ENCODE assay signal across 8 cellular contexts in genomic region chr13:97976551-97977375, GRCh38. TPM values are rescaled to one million over a fixed set of nuclear protein-coding genes. Genes with fewer than 3 reads are reported as not detected.
A peak's percentile ranks its signal among the peaks of the same experiment; 100 is the strongest.
DNase-seq lines count a peak whose midpoint lies in the region; ATAC-seq and TF ChIP-seq lines count a peak whose summit lies in the region.

No MANE protein-coding gene starts in this region.

- H3K79me2 ChIP-seq in GM23338 (replicated peaks; ENCODE audit: insufficient read depth) (peaks cover 49% of the 10 kb centered on the region), Karpas-422 (ENCODE audit: low read length) (peaks cover 50% of the 10 kb centered on the region)

- peak; percentile 65 for DNase-seq in SKM-1 (lab: John Stamatoyannopoulos, UW; ENCODE audit: unreplicated experiment)
- DNase-seq in SKM-1 treated with dmso at 0.1 percent for 144 hours (lab: John Stamatoyannopoulos, UW; ENCODE audit: unreplicated experiment): no peak
- peak; percentile 34 for DNase-seq in GM23338 (ENCODE audit: low spot score)
- peak; percentile 63 for DNase-seq in Karpas-422
- peak; percentile 38 for DNase-seq in activated T-cell treated with anti-CD3 and anti-CD28 coated beads for 48 hours (ENCODE audit: low read depth)
- DNase-seq in foreskin melanocyte: peak; percentile 9
- DNase-seq in neuronal stem cell (ENCODE audit: low spot score): peak; percentile 21
- no peak for DNase-seq in inferior parietal cortex (ENCODE audit: extremely low spot score)

- H3K27ac ChIP-seq in GM23338 (ENCODE audit: low read depth): peak overlapping the region; percentile 63
- peak overlapping the region; percentile 64 for H3K27ac ChIP-seq in Karpas-422 (ENCODE audit: low read length)
- H3K27ac ChIP-seq in neuronal stem cell (replicated peaks; ENCODE audit: low read length): peak overlapping the region; percentile 94

- H2BK15ac ChIP-seq in neuronal stem cell (ENCODE audit: low read length): peak overlapping the region; percentile 27

- H3K9me3 ChIP-seq in Karpas-422 (ENCODE audit: low read length) (no peaks in the 10 kb centered on the region), neuronal stem cell (replicated peaks in 1 of 2; ENCODE audit: control insufficient read depth in 2 of 2, insufficient read depth in 1 of 2, low read depth in 1 of 2, low read length in 2 of 2) (no peaks in the 10 kb centered on the region)

- H2AFZ ChIP-seq in GM23338 (no peak overlapping the region), Karpas-422 (ENCODE audit: low read length) (no peak overlapping the region), neuronal stem cell (ENCODE audit: low read length) (peak overlapping the region; percentile 94)

- no peak overlapping the region for H3K4ac ChIP-seq in neuronal stem cell (ENCODE audit: low read length)

- H3K4me2 ChIP-seq in GM23338 (peak overlapping the region; percentile 97), Karpas-422 (ENCODE audit: low read depth, low read length, poor library complexity, severe bottlenecking) (peak overlapping the region; percentile 83), neuronal stem cell (ENCODE audit: insufficient read depth, low read length, poor library complexity, severe bottlenecking) (peak overlapping the region; percentile 51)

- H2BK120ac ChIP-seq in neuronal stem cell (ENCODE audit: low read depth, low read length): no peak overlapping the region

- peak overlapping the region; percentile 97 for H3K4me3 Mint-ChIP-seq in GM23338

- H3K23ac ChIP-seq in neuronal stem cell (ENCODE audit: low read depth, low read length, poor library complexity): peak overlapping the region; percentile 93

- H3K36me3 ChIP-seq in GM23338 (ENCODE audit: insufficient read depth) (no peaks in the 10 kb centered on the region), Karpas-422 (ENCODE audit: insufficient read depth, low read length) (no peaks in the 10 kb centered on the region), neuronal stem cell (replicated peaks in 1 of 2; ENCODE audit: control insufficient read depth in 2 of 2, insufficient read depth in 2 of 2, low read length in 2 of 2) (peaks cover 0 to 14% of the 10 kb centered on the region in 2 donors)

- H3K9ac ChIP-seq in Karpas-422 (ENCODE audit: low read length) (peak overlapping the region; percentile 78), neuronal stem cell (ENCODE audit: low read depth, low read length, poor library complexity) (peak overlapping the region; percentile 98)

- 0 out of 2 replicates have a peak, but pooled peaks cover 3% of the 10 kb centered on the region for H3F3A ChIP-seq in GM23338 (replicated peaks; ENCODE audit: low read depth)

- no peaks in the 10 kb centered on the region for H3K9me3 Mint-ChIP-seq in GM23338

- WGBS in neuronal stem cell (ENCODE audit: extremely low coverage in 2 of 2, insufficient read length in 2 of 2, insufficient replicate concordance in 1 of 2), 2 donors: no CpG with 5 or more reads among the region's 90 CpGs

- peak overlapping the region; percentile 94 for H2BK5ac ChIP-seq in neuronal stem cell (ENCODE audit: low read length)

- H2BK12ac ChIP-seq in neuronal stem cell (ENCODE audit: low read length): no peak overlapping the region

- H3K27ac Mint-ChIP-seq in GM23338: peak overlapping the region; percentile 98

- peaks cover 5% of the 10 kb centered on the region for H3K79me1 ChIP-seq in neuronal stem cell (ENCODE audit: low read depth, low read length)

- no peak overlapping the region for H4K8ac ChIP-seq in neuronal stem cell (ENCODE audit: low read depth, low read length)

- H3K9me2 ChIP-seq in GM23338 (ENCODE audit: insufficient read depth) (no peaks in the 10 kb centered on the region), Karpas-422 (replicated peaks; ENCODE audit: insufficient read depth, low read length) (no peaks in the 10 kb centered on the region)

- peaks cover 2% of the 10 kb centered on the region for H3K27me3 Mint-ChIP-seq in GM23338 (ENCODE audit: insufficient read depth, low read depth, poor library complexity)

- TF ChIP-seq CTCF in GM23338 (conservative IDR thresholded peaks at IDR 0.05; ENCODE audit: low read depth in 2 of 2): no peak

- no peak overlapping the region for H3K14ac ChIP-seq in neuronal stem cell (ENCODE audit: low read length)

- peaks cover 27% of the 10 kb centered on the region for H3K4me1 Mint-ChIP-seq in GM23338

- peaks cover 3% of the 10 kb centered on the region; the same call in 1 of the 2 replicates for H3K4me1 ChIP-seq in GM23338 (ENCODE audit: insufficient read depth)
- H3K4me1 ChIP-seq in Karpas-422 (ENCODE audit: low read length): peaks cover 59% of the 10 kb centered on the region
- H3K4me1 ChIP-seq in neuronal stem cell (ENCODE audit: control insufficient read depth in 2 of 2, insufficient read depth in 1 of 2, low read depth in 1 of 2, low read length in 2 of 2): peaks cover 3 to 8% of the 10 kb centered on the region in 2 donors

- H3K27me3 ChIP-seq in GM23338 (ENCODE audit: insufficient read depth) (no peaks in the 10 kb centered on the region), Karpas-422 (ENCODE audit: low read length) (no peaks in the 10 kb centered on the region), neuronal stem cell (ENCODE audit: control insufficient read depth in 3 of 3, insufficient read depth in 3 of 3, low read depth in 1 of 3, low read length in 3 of 3) (no peaks in the 10 kb centered on the region)

- H4K20me1 ChIP-seq in GM23338 (replicated peaks; ENCODE audit: insufficient read depth) (peaks cover 19% of the 10 kb centered on the region), Karpas-422 (ENCODE audit: insufficient read depth, low read depth, low read length) (peaks cover 4% of the 10 kb centered on the region; the same call in 1 of the 2 replicates)

- ATAC-seq in GM23338: peak; percentile 4

- peak overlapping the region; percentile 88 for H2AK5ac ChIP-seq in neuronal stem cell (ENCODE audit: low read depth, low read length)

- peak overlapping the region; percentile 85 for H3K4me3 ChIP-seq in GM23338
- H3K4me3 ChIP-seq in Karpas-422 (ENCODE audit: low read length): peak overlapping the region; percentile 90
- H3K4me3 ChIP-seq in neuronal stem cell (ENCODE audit: low read length in 2 of 2): peak overlapping the region; percentile 90 to 98

- H4K91ac ChIP-seq in neuronal stem cell (ENCODE audit: low read depth, low read length, poor library complexity): no peak overlapping the region

- peak overlapping the region; percentile 99 for H3K18ac ChIP-seq in neuronal stem cell (ENCODE audit: low read length)

- peaks cover 22% of the 10 kb centered on the region for H3K36me3 Mint-ChIP-seq in GM23338 (ENCODE audit: low read depth)

TF ChIP-seq in GM23338, 12 proteins besides CTCF, POLR2A, EP300 and RAD21:
- TF ChIP-seq EZH2 (IDR thresholded peaks at IDR 0.05; ENCODE audit: low read depth, unreplicated experiment) (no peak), POLR2AphosphoS5 (IDR thresholded peaks at IDR 0.05; ENCODE audit: low read depth) (peak; percentile 56; the same call in 1 of the 2 replicates)

RNA-seq across cellular contexts. Expression of gene IPO5, which starts 23.3 kb away (rescaled TPM):
- 353 and 426 TPM in 2 replicates for total RNA-seq in GM23338 (2014; rRNA removed; shearing (Covaris generic))
- polyA plus RNA-seq in GM23338 (2016; fragmentation: Nextera tagmentation; extraction: Ambion mirVana): 107 and 124 TPM in 2 replicates
- total RNA-seq in Karpas-422 (2014; rRNA removed; shearing (Covaris generic); ENCODE audit: low replicate concordance): 61.8 and 114 TPM in 2 replicates
- 255 TPM for polyA plus RNA-seq in neuronal stem cell (2013, experiment 1 of 2)
- 259 TPM for polyA plus RNA-seq in neuronal stem cell (2013, experiment 2 of 2)

Comparison
In these comparisons a context has a peak if more than half of its experiments do, and no peak if none do; other contexts are left out.
1. DNase-seq: peak in SKM-1 (single experiment), GM23338 (single experiment), Karpas-422 (single experiment), activated T-cell treated with anti-CD3 and anti-CD28 coated beads for 48 hours (single experiment), foreskin melanocyte (single experiment) and neuronal stem cell (single experiment); none in SKM-1 treated with dmso at 0.1 percent for 144 hours (single experiment) and inferior parietal cortex (single experiment).
2. Peak in every context shown above with its lines, with median percentiles within 50 percentile points of each other: H3K27ac ChIP-seq, H3K4me2 ChIP-seq and H3K4me3 ChIP-seq.